ENCODE assay signal across 1 cellular context in the genomic region with DNA sequence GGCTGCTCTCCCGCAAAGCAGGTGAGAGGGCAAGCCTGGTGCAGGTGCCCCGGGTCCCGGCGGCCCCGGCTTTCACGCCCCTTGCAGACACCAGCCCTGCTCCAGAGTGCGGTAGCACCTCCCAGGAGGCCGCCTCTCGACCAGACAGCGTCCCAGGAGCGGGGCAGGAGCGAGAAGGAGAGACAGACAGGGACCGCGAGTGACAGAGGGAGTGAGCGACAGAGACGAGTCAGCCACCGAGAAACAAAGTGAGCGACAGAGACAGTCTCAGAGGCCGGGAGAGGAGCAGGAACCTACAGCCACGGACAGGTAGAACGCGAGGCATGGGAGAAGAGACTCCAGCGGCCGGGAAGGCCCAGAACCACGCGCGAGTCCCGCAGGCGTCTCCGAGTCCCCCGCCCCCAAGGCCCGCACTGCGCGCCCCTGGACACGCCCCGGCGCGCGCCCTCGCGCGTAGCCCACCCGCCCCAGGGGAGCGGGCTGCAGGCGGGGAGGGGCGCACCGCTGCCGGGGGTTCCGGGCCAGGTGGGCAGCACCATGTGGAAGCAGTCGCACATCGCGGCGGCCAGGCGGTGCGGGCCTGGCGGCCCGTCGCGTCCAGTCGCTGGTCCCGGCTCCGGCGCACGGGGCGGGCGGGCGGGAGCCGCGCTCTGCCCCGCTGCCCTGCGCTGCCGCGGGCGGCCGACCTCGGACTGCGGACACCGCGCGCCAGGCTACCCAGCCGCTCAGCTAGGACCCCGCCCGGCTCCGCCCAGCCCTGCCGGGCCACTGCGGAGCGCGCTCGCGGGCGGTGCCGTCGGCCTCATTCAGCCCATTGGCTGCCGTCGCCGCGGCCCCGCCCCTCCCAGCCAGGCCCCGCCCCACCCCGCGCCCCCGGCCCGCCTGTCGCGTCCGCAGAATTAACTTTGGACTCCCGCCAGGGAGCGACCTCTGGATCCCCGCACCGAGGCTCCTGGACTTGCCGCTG.
TF ChIP-seq lines count a peak whose summit lies in the region.

A gene (minus strand): TSS at position 694 of the 967 bp plus-strand sequence. CDS start 137 bp downstream, at position 557.

TF ChIP-seq in liver, 16 proteins besides CTCF, POLR2A, EP300 and RAD21 (continued from another document):
- TF ChIP-seq, protein P1, sequence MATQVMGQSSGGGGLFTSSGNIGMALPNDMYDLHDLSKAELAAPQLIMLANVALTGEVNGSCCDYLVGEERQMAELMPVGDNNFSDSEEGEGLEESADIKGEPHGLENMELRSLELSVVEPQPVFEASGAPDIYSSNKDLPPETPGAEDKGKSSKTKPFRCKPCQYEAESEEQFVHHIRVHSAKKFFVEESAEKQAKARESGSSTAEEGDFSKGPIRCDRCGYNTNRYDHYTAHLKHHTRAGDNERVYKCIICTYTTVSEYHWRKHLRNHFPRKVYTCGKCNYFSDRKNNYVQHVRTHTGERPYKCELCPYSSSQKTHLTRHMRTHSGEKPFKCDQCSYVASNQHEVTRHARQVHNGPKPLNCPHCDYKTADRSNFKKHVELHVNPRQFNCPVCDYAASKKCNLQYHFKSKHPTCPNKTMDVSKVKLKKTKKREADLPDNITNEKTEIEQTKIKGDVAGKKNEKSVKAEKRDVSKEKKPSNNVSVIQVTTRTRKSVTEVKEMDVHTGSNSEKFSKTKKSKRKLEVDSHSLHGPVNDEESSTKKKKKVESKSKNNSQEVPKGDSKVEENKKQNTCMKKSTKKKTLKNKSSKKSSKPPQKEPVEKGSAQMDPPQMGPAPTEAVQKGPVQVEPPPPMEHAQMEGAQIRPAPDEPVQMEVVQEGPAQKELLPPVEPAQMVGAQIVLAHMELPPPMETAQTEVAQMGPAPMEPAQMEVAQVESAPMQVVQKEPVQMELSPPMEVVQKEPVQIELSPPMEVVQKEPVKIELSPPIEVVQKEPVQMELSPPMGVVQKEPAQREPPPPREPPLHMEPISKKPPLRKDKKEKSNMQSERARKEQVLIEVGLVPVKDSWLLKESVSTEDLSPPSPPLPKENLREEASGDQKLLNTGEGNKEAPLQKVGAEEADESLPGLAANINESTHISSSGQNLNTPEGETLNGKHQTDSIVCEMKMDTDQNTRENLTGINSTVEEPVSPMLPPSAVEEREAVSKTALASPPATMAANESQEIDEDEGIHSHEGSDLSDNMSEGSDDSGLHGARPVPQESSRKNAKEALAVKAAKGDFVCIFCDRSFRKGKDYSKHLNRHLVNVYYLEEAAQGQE (IDR thresholded peaks at IDR 0.05), result no peak
- TF ChIP-seq YY1 (IDR thresholded peaks at IDR 0.05) (no peak), GABPA (IDR thresholded peaks at IDR 0.05 in 1 of 2, conservative IDR thresholded peaks at IDR 0.05 in 1 of 2) (no peak)
